Comparison of ENCODE assay signal across 15 cellular contexts in the genomic region with DNA sequence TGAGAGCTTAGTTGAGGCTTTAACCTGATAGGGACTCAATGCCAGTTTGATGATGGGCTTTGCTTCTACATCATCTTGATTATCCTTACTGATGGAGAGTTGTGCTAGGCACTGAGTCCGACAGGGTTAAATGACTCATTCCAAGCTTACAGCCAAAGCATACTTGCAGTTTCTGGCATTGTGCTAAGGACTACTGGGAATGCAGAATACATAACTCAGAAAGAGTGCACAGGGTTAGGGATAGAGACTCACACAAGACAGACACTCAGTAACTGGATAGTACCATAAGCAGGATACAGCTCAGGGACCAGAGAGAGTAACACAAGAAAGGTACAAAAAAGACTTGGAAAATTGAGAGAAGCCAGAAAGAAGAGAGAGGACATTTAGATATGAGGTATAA.
DNase-seq lines count a peak whose midpoint lies in the region; ATAC-seq and TF ChIP-seq lines count a peak whose summit lies in the region.
"Had no signal": no experiment of that assay in that cellular context is flagged by ENCODE, and none has a peak within 500 bp of the region (broad histone marks: within the 10 kb centered on the region; RNA-seq: fewer than 3 reads in every experiment).

No MANE protein-coding gene starts in this region.

- no peak overlapping the region for H3K4me3 Mint-ChIP-seq in mesothelial cell of epicardium
- H3K4me3 Mint-ChIP-seq: activated CD4-positive, alpha-beta T cell treated with anti-CD3 and anti-CD28 coated beads for 36 hours; T-cell had no signal

- H3K27me3 ChIP-seq in upper lobe of left lung = no peaks in the 10 kb centered on the region
- H3K27me3 ChIP-seq: body of pancreas, sigmoid colon had no signal

- peak overlapping the region in 3 of 4 donors; percentile 6 to 55 (median 28) for H3K27ac ChIP-seq in upper lobe of left lung
- H3K27ac ChIP-seq: body of pancreas had no signal

- H3K4me1 Mint-ChIP-seq in mesothelial cell of epicardium = peaks cover 63% of the 10 kb centered on the region
- H3K4me1 Mint-ChIP-seq: activated CD4-positive, alpha-beta T cell treated with anti-CD3 and anti-CD28 coated beads for 36 hours; T-cell had no signal

- ATAC-seq in upper lobe of left lung (ENCODE audit: low FRiP score in 2 of 2) = peak in 1 of 2 donors; percentile 47
- ATAC-seq in GM19351 (IDR thresholded peaks at IDR 0.05; ENCODE audit: unreplicated experiment) = no peak
- ATAC-seq in HG03354 (IDR thresholded peaks at IDR 0.05; ENCODE audit: poor library complexity, severe bottlenecking, unreplicated experiment) = no peak
- ATAC-seq: activated CD4-positive, alpha-beta T cell treated with anti-CD3 and anti-CD28 coated beads for 36 hours; body of pancreas; HCT116; T-cell had no signal

- no peaks in the 10 kb centered on the region for H3K36me3 Mint-ChIP-seq in mesothelial cell of epicardium
- H3K36me3 Mint-ChIP-seq: T-cell had no signal

- no peaks in the 10 kb centered on the region for H3K9me3 Mint-ChIP-seq in mesothelial cell of epicardium
- H3K9me3 Mint-ChIP-seq: T-cell had no signal

- peak; percentile 43 for DNase-seq in RPMI7951 (ENCODE audit: low read depth)
- DNase-seq in fibroblast of gingiva (ENCODE audit: low read depth) = peak; percentile 77
- no peak for DNase-seq in mesothelial cell of epicardium (ENCODE audit: low spot score in 2 of 2, unreplicated experiment in 2 of 2)
- no peak for DNase-seq in upper lobe of left lung
- no peak for DNase-seq in SHP77 (lab: John Stamatoyannopoulos, UW)
- DNase-seq: activated T-cell treated with anti-CD3 and anti-CD28 coated beads, Interleukin-2, amount 50 U/mL, for 48 hours; COR-L47; NCI-H2171 treated with DMSO at 0.1 percent for 48 hours; sigmoid colon; T-cell had no signal

- peak overlapping the region; percentile 8 for H3K27ac Mint-ChIP-seq in mesothelial cell of epicardium
- H3K27ac Mint-ChIP-seq: activated CD4-positive, alpha-beta T cell treated with anti-CD3 and anti-CD28 coated beads for 36 hours; T-cell had no signal

- H3K4me1 ChIP-seq in upper lobe of left lung = peaks cover 0 to 7% (median 1%) of the 10 kb centered on the region in 4 donors

- no peak for TF ChIP-seq POLR2A in upper lobe of left lung (IDR thresholded peaks at IDR 0.05)

- no peaks in the 10 kb centered on the region for H3K36me3 ChIP-seq in upper lobe of left lung
- H3K36me3 ChIP-seq: sigmoid colon had no signal

- no peaks in the 10 kb centered on the region for H3K27me3 Mint-ChIP-seq in mesothelial cell of epicardium (ENCODE audit: low read depth)

- no peaks in the 10 kb centered on the region for H3K9me3 ChIP-seq in upper lobe of left lung
- H3K9me3 ChIP-seq: body of pancreas, sigmoid colon had no signal

- no peak for TF ChIP-seq EP300 in upper lobe of left lung (IDR thresholded peaks at IDR 0.05)

- H3K4me3 ChIP-seq in upper lobe of left lung = no peak overlapping the region
- H3K4me3 ChIP-seq: body of pancreas, sigmoid colon had no signal

- TF ChIP-seq CTCF in mesothelial cell of epicardium (IDR thresholded peaks at IDR 0.05; ENCODE audit: unreplicated experiment) = no peak
- TF ChIP-seq CTCF in upper lobe of left lung (IDR thresholded peaks at IDR 0.05) = no peak

- WGBS in upper lobe of left lung, 2 donors = 80 to 100% methylated on average over 1 of the region's 1 CpG

Comparison
In these comparisons a context has a peak if more than half of its experiments do, and no peak if none do; other contexts are left out.
1. DNase-seq: peak in RPMI7951 (single experiment) and fibroblast of gingiva (single experiment); none in mesothelial cell of epicardium (0 of 2), upper lobe of left lung (0 of 2) and SHP77 (0 of 2).